ENCODE assay signal across 36 cellular contexts in genomic region chr12:53780323-53780722, GRCh38. TPM values are rescaled to one million over a fixed set of nuclear protein-coding genes. Genes with fewer than 3 reads are reported as not detected.
"Had no signal": no experiment of that assay in that cellular context is flagged by ENCODE, and none has a peak within 500 bp of the region (broad histone marks: within the 10 kb centered on the region; RNA-seq: fewer than 3 reads in every experiment).

No MANE protein-coding gene starts in this region.

- DNase-seq: activated B cell treated with CpG ODN at 0.5 μM for 24 hours; activated CD4-positive, alpha-beta memory T cell treated with anti-CD3 and anti-CD28 coated beads for 36 hours; activated CD4-positive, alpha-beta T cell treated with anti-CD3 and anti-CD28 coated beads for 4 hours; activated CD4-positive, alpha-beta T cell treated with anti-CD3 and anti-CD28 coated beads, Interleukin-2, amount 10 ng/mL, durations not matched to agents 24 days and 14 days; activated CD4-positive, alpha-beta T cell treated with anti-CD3 and anti-CD28 coated beads, Interleukin-2, amount 50 U/mL, for 1 hour; activated CD4-positive, alpha-beta T cell treated with anti-CD3 and anti-CD28 coated beads, Interleukin-2, amount 50 U/mL, for 4 hours; activated CD4-positive, CD25-positive, alpha-beta regulatory T cell treated with anti-CD3 and anti-CD28 coated beads, Interleukin-2, amount 50 U/mL, for 72 hours; activated CD8-positive, alpha-beta memory T cell treated with anti-CD3 and anti-CD28 coated beads, Interleukin-2, amount 50 U/mL, for 4 hours; activated CD8-positive, alpha-beta T cell treated with anti-CD3 and anti-CD28 coated beads for 36 hours; activated effector memory CD4-positive, alpha-beta T cell treated with anti-CD3 and anti-CD28 coated beads, Interleukin-2, amount 50 U/mL, for 16 hours; activated gamma-delta T cell treated with Interleukin-2 at 50 U/mL for 16 hours; activated naive CD4-positive, alpha-beta T cell; activated naive CD4-positive, alpha-beta T cell treated with anti-CD3 and anti-CD28 coated beads for 36 hours; activated naive CD4-positive, alpha-beta T cell treated with anti-CD3 and anti-CD28 coated beads, Interleukin-2, amount 50 U/mL, for 16 hours; activated naive CD8-positive, alpha-beta T cell treated with anti-CD3 and anti-CD28 coated beads for 36 hours; activated T-cell treated with anti-CD3 and anti-CD28 coated beads for 4 hours; activated T-cell treated with anti-CD3 and anti-CD28 coated beads, Interleukin-2, amount 50 U/mL, for 1 hour; activated T-cell treated with anti-CD3 and anti-CD28 coated beads, Interleukin-2, amount 50 U/mL, for 4 hours; activated T-cell treated with anti-CD3 and anti-CD28 coated beads, Interleukin-2, amount 50 U/mL, for 72 hours; adrenal gland; amniotic stem cell; aorta; body of pancreas; brain microvascular endothelial cell; central memory CD4-positive, alpha-beta T cell; T-helper 2 cell; T-helper 9 cell; WERI-Rb-1 had no signal

- H3K9me3 Mint-ChIP-seq: activated B cell treated with CpG ODN at 0.5 μM for 24 hours; activated CD4-positive, alpha-beta memory T cell treated with anti-CD3 and anti-CD28 coated beads for 36 hours; activated CD4-positive, alpha-beta T cell treated with anti-CD3 and anti-CD28 coated beads, Interleukin-2, amount 10 ng/mL, durations not matched to agents 24 days and 14 days; activated CD8-positive, alpha-beta T cell treated with anti-CD3 and anti-CD28 coated beads for 36 hours; activated naive CD4-positive, alpha-beta T cell treated with anti-CD3 and anti-CD28 coated beads for 36 hours; activated naive CD4-positive, alpha-beta T cell treated with anti-CD3 and anti-CD28 coated beads, Interleukin-2, amount 50 U/mL, for 72 hours; activated naive CD8-positive, alpha-beta T cell treated with anti-CD3 and anti-CD28 coated beads for 36 hours; activated T-cell treated with anti-CD3 and anti-CD28 coated beads, Interleukin-2, amount 50 U/mL, for 4 hours; activated T-cell treated with anti-CD3 and anti-CD28 coated beads, Interleukin-2, amount 50 U/mL, for 72 hours; activated T-helper 1 cell treated with anti-CD3 and anti-CD28 coated beads, Interleukin-12 subunit alpha, Interleukin-12 subunit beta, Interleukin-2, Interleukin-4 antibody, amounts not matched to agents 30 ng/mL and 10 ng/mL and 1 ng/mL, durations not matched to agents 14 hours and 24 hours and 36 hours; activated T-helper 17 cell treated with anti-CD3 and anti-CD28 coated beads, Interleukin-2, amount 50 U/mL, for 72 hours; T-helper 2 cell treated with Interferon-gamma antibody and Interleukin-4, amounts not matched to agents 5 μg/mL and 100 μg/mL, for 36 hours had no signal

- H3K27ac Mint-ChIP-seq: activated B cell treated with CpG ODN at 0.5 μM for 24 hours; activated CD4-positive, alpha-beta memory T cell treated with anti-CD3 and anti-CD28 coated beads for 36 hours; activated CD4-positive, alpha-beta T cell treated with anti-CD3 and anti-CD28 coated beads, Interleukin-2, amount 10 ng/mL, durations not matched to agents 24 days and 14 days; activated CD8-positive, alpha-beta T cell treated with anti-CD3 and anti-CD28 coated beads for 36 hours; activated naive CD4-positive, alpha-beta T cell treated with anti-CD3 and anti-CD28 coated beads for 36 hours; activated naive CD4-positive, alpha-beta T cell treated with anti-CD3 and anti-CD28 coated beads, Interleukin-2, amount 50 U/mL, for 72 hours; activated naive CD8-positive, alpha-beta T cell treated with anti-CD3 and anti-CD28 coated beads for 36 hours; activated T-cell treated with anti-CD3 and anti-CD28 coated beads, Interleukin-2, amount 50 U/mL, for 72 hours; activated T-helper 1 cell treated with anti-CD3 and anti-CD28 coated beads, Interleukin-12 subunit alpha, Interleukin-12 subunit beta, Interleukin-2, Interleukin-4 antibody, amounts not matched to agents 30 ng/mL and 10 ng/mL and 1 ng/mL, durations not matched to agents 14 hours and 24 hours and 36 hours; activated T-helper 17 cell treated with anti-CD3 and anti-CD28 coated beads, Interleukin-2, amount 50 U/mL, for 72 hours; T-helper 2 cell treated with Interferon-gamma antibody and Interleukin-4, amounts not matched to agents 5 μg/mL and 100 μg/mL, for 36 hours had no signal

- H3K27me3 ChIP-seq: breast epithelium had no signal

- H3K27ac ChIP-seq: adrenal gland, body of pancreas, brain microvascular endothelial cell, breast epithelium, WERI-Rb-1 had no signal

- H3K9me3 ChIP-seq: adrenal gland, body of pancreas, breast epithelium had no signal

- H3K4me3 Mint-ChIP-seq: activated B cell treated with CpG ODN at 0.5 μM for 24 hours; activated CD4-positive, alpha-beta memory T cell treated with anti-CD3 and anti-CD28 coated beads for 36 hours; activated CD4-positive, alpha-beta T cell treated with anti-CD3 and anti-CD28 coated beads, Interleukin-2, amount 10 ng/mL, durations not matched to agents 24 days and 14 days; activated CD8-positive, alpha-beta T cell treated with anti-CD3 and anti-CD28 coated beads for 36 hours; activated naive CD4-positive, alpha-beta T cell treated with anti-CD3 and anti-CD28 coated beads for 36 hours; activated naive CD8-positive, alpha-beta T cell treated with anti-CD3 and anti-CD28 coated beads for 36 hours; activated T-cell treated with anti-CD3 and anti-CD28 coated beads, Interleukin-2, amount 50 U/mL, for 4 hours; activated T-cell treated with anti-CD3 and anti-CD28 coated beads, Interleukin-2, amount 50 U/mL, for 72 hours; activated T-helper 1 cell treated with anti-CD3 and anti-CD28 coated beads, Interleukin-12 subunit alpha, Interleukin-12 subunit beta, Interleukin-2, Interleukin-4 antibody, amounts not matched to agents 30 ng/mL and 10 ng/mL and 1 ng/mL, durations not matched to agents 14 hours and 24 hours and 36 hours; activated T-helper 17 cell treated with anti-CD3 and anti-CD28 coated beads, Interleukin-2, amount 50 U/mL, for 72 hours; T-helper 2 cell treated with Interferon-gamma antibody and Interleukin-4, amounts not matched to agents 5 μg/mL and 100 μg/mL, for 36 hours had no signal

- H3K4me1 Mint-ChIP-seq: activated B cell treated with CpG ODN at 0.5 μM for 24 hours; activated CD4-positive, alpha-beta T cell treated with anti-CD3 and anti-CD28 coated beads, Interleukin-2, amount 10 ng/mL, durations not matched to agents 24 days and 14 days; activated naive CD8-positive, alpha-beta T cell treated with anti-CD3 and anti-CD28 coated beads for 36 hours; activated T-helper 17 cell treated with anti-CD3 and anti-CD28 coated beads, Interleukin-2, amount 50 U/mL, for 72 hours had no signal

- H3K4me1 ChIP-seq: adrenal gland, body of pancreas had no signal

- H3K36me3 ChIP-seq: adrenal gland, brain microvascular endothelial cell, breast epithelium, WERI-Rb-1 had no signal

- H3K4me3 ChIP-seq: adrenal gland, body of pancreas, breast epithelium had no signal

- H3K36me3 Mint-ChIP-seq: activated CD4-positive, alpha-beta memory T cell treated with anti-CD3 and anti-CD28 coated beads for 36 hours; activated naive CD4-positive, alpha-beta T cell treated with anti-CD3 and anti-CD28 coated beads, Interleukin-2, amount 50 U/mL, for 72 hours; activated naive CD8-positive, alpha-beta T cell treated with anti-CD3 and anti-CD28 coated beads for 36 hours had no signal

- ATAC-seq: activated CD8-positive, alpha-beta T cell treated with anti-CD3 and anti-CD28 coated beads for 36 hours; activated naive CD4-positive, alpha-beta T cell treated with anti-CD3 and anti-CD28 coated beads, Interleukin-2, amount 50 U/mL, for 72 hours; activated T-cell treated with anti-CD3 and anti-CD28 coated beads, Interleukin-2, amount 50 U/mL, for 4 hours; activated T-cell treated with anti-CD3 and anti-CD28 coated beads, Interleukin-2, amount 50 U/mL, for 72 hours; activated T-helper 17 cell treated with anti-CD3 and anti-CD28 coated beads, Interleukin-2, amount 50 U/mL, for 72 hours; body of pancreas had no signal

RNA-seq across cellular contexts. Expression of gene CISTR, which starts 28.5 kb away (rescaled TPM):
- total RNA-seq: activated B cell treated with CpG ODN at 0.5 μM for 24 hours; activated CD4-positive, alpha-beta memory T cell treated with anti-CD3 and anti-CD28 coated beads for 36 hours; activated CD4-positive, alpha-beta T cell treated with anti-CD3 and anti-CD28 coated beads, Interleukin-2, amount 10 ng/mL, durations not matched to agents 24 days and 14 days; activated CD8-positive, alpha-beta memory T cell treated with anti-CD3 and anti-CD28 coated beads for 36 hours; activated CD8-positive, alpha-beta T cell treated with anti-CD3 and anti-CD28 coated beads for 36 hours; activated naive CD4-positive, alpha-beta T cell treated with anti-CD3 and anti-CD28 coated beads for 36 hours; activated naive CD4-positive, alpha-beta T cell treated with anti-CD3 and anti-CD28 coated beads, Interleukin-2, amount 50 U/mL, for 72 hours; activated naive CD8-positive, alpha-beta T cell treated with anti-CD3 and anti-CD28 coated beads for 36 hours; activated T-cell treated with anti-CD3 and anti-CD28 coated beads, Interleukin-2, amount 50 U/mL, for 4 hours; activated T-cell treated with anti-CD3 and anti-CD28 coated beads, Interleukin-2, amount 50 U/mL, for 72 hours; activated T-helper 1 cell treated with anti-CD3 and anti-CD28 coated beads, Interleukin-12 subunit alpha, Interleukin-12 subunit beta, Interleukin-2, Interleukin-4 antibody, amounts not matched to agents 30 ng/mL and 10 ng/mL and 1 ng/mL, durations not matched to agents 14 hours and 24 hours and 36 hours; activated T-helper 17 cell treated with anti-CD3 and anti-CD28 coated beads, Interleukin-2, amount 50 U/mL, for 72 hours; adrenal gland; aorta; astrocyte; body of pancreas; breast epithelium; cerebellum had no signal
- polyA plus RNA-seq: adrenal gland, aorta had no signal
